Comparison of ENCODE assay signal across 9 cellular contexts in the genomic region with DNA sequence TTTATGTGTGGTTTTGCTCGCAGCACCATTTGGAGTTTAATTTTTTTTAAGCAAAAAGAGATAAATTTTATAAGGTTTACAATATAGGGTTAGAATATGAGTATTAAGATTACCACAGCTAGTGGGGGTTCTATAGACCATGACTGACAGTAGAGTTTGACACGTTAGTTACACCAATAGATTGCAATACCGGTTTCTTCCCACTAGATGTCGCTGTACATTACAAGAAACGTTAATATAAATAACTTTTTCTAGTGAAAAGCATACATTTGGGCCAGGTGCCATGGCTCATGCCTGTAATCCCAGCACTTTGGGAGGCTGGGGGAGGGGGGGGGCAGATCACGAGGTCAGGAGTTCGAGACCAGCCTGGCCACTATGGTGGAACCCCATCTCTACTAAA.
DNase-seq lines count a peak whose midpoint lies in the region; ATAC-seq and TF ChIP-seq lines count a peak whose summit lies in the region.
"Had no signal": no experiment of that assay in that cellular context is flagged by ENCODE, and none has a peak within 500 bp of the region (broad histone marks: within the 10 kb centered on the region; RNA-seq: fewer than 3 reads in every experiment).

No MANE protein-coding gene starts in this region.

- H3K27ac ChIP-seq in DOHH2 (ENCODE audit: low read depth, low read length) (no peak overlapping the region), SJCRH30 (no peak overlapping the region)

- H3K4me1 ChIP-seq in DOHH2 (ENCODE audit: control insufficient read depth, low read length) (no peaks in the 10 kb centered on the region), SJCRH30 (no peaks in the 10 kb centered on the region)

- no peaks in the 10 kb centered on the region for H3K36me3 ChIP-seq in DOHH2 (ENCODE audit: control insufficient read depth, low read length)
- no peaks in the 10 kb centered on the region for H3K36me3 ChIP-seq in SJCRH30
- H3K36me3 ChIP-seq in kidney epithelial cell (ENCODE audit: control insufficient read depth, insufficient read depth, low read length): no peaks in the 10 kb centered on the region

- no peaks in the 10 kb centered on the region for H3K79me2 ChIP-seq in DOHH2 (ENCODE audit: control insufficient read depth, low read length)

- H3K4me3 ChIP-seq in DOHH2 (ENCODE audit: low read length): no peak overlapping the region
- H3K4me3 ChIP-seq in HFF-Myc (replicated peaks; ENCODE audit: low read depth, low read length): no peak overlapping the region
- no peak overlapping the region for H3K4me3 ChIP-seq in SJCRH30
- H3K4me3 ChIP-seq in kidney epithelial cell (ENCODE audit: low read depth, low read length): no peak overlapping the region

- no peaks in the 10 kb centered on the region for H3K27me3 ChIP-seq in DOHH2 (ENCODE audit: control insufficient read depth, low read length)
- no peaks in the 10 kb centered on the region for H3K27me3 ChIP-seq in SJCRH30
- H3K27me3 ChIP-seq in kidney epithelial cell (ENCODE audit: control insufficient read depth, insufficient read depth, low read length): no peaks in the 10 kb centered on the region

- no peak for ATAC-seq in GM21619 (IDR thresholded peaks at IDR 0.05; ENCODE audit: unreplicated experiment)
- ATAC-seq in HG02938 (IDR thresholded peaks at IDR 0.05; ENCODE audit: unreplicated experiment): no peak

- no peaks in the 10 kb centered on the region for H4K20me1 ChIP-seq in DOHH2 (ENCODE audit: control insufficient read depth, insufficient read depth, low read depth, low read length)

- peak; percentile 45 for TF ChIP-seq CTCF in DOHH2 (IDR thresholded peaks at IDR 0.05; ENCODE audit: low read depth, low read length, poor library complexity, severe bottlenecking)
- TF ChIP-seq CTCF in HFF-Myc (IDR thresholded peaks at IDR 0.05; ENCODE audit: low read depth, low read length, missing control alignments): peak; percentile 23
- peak; percentile 54 for TF ChIP-seq CTCF in kidney epithelial cell (IDR thresholded peaks at IDR 0.05; ENCODE audit: insufficient read depth, low read length, poor library complexity, severe bottlenecking)

- H3K9me3 ChIP-seq in DOHH2 (ENCODE audit: control insufficient read depth, insufficient read depth, low read length) (no peaks in the 10 kb centered on the region), SJCRH30 (replicated peaks) (peaks cover 2% of the 10 kb centered on the region; the same call in 1 of the 2 replicates)

- no peaks in the 10 kb centered on the region for H3F3A ChIP-seq in DOHH2 (ENCODE audit: control insufficient read depth, insufficient read depth)

- DNase-seq in HFF-Myc (ENCODE audit: extremely low read depth, low read depth) (no peak), SJCRH30 (peak; percentile 24 to 59), kidney epithelial cell (ENCODE audit: low read depth) (no peak), SHP77 treated with DMSO at 0.1 percent for 48 hours (lab: John Stamatoyannopoulos, UW) (no peak)
- DNase-seq in activated CD4-positive, CD25-positive, alpha-beta regulatory T cell (lab: John Stamatoyannopoulos, UW): no peak
- DNase-seq: occipital lobe had no signal

- H3K9me2 ChIP-seq in DOHH2 (replicated peaks; ENCODE audit: control insufficient read depth, low read length): no peaks in the 10 kb centered on the region

- no peak overlapping the region for H3K4me2 ChIP-seq in DOHH2 (ENCODE audit: low read length)

Comparison
In these comparisons a context has a peak if more than half of its experiments do, and no peak if none do; other contexts are left out.
1. DNase-seq: peak in SJCRH30 (2 of 2); none in HFF-Myc (single experiment), kidney epithelial cell (single experiment), activated CD4-positive, CD25-positive, alpha-beta regulatory T cell (0 of 4) and SHP77 treated with DMSO at 0.1 percent for 48 hours (single experiment).
2. Peak in every context shown above with its lines, with median percentiles within 50 percentile points of each other: CTCF ChIP-seq.